1 cellular context compared by ENCODE assay signal in the genomic region with DNA sequence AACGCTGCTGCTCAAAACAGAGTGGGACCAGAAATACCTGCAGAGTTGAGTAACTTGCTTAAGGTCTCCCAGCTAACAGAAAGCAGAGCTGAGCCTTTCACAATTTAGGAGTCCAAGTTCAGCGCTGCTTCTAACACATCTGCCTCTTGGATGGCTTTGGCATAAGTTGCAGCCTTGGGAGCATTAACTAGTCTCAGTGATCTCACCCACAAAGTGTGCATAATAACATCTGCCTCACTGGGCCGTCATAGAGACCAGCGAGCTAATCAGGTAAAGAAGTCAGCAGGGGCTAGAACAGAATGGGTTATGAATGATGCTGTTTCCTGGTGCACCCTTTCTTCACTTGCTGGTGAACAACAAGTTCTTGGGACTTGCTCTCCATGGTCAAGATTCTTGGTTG.
TF ChIP-seq lines count a peak whose summit lies in the region.

No MANE protein-coding gene starts in this region.

TF ChIP-seq in IMR-90, 13 proteins besides CTCF, POLR2A, EP300 and RAD21 (continued from another document):
- TF ChIP-seq, protein P1, sequence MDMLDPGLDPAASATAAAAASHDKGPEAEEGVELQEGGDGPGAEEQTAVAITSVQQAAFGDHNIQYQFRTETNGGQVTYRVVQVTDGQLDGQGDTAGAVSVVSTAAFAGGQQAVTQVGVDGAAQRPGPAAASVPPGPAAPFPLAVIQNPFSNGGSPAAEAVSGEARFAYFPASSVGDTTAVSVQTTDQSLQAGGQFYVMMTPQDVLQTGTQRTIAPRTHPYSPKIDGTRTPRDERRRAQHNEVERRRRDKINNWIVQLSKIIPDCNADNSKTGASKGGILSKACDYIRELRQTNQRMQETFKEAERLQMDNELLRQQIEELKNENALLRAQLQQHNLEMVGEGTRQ (IDR thresholded peaks at IDR 0.05; ENCODE audit: low read depth, low read length), result no peak
- TF ChIP-seq MAFK (IDR thresholded peaks at IDR 0.05; ENCODE audit: low read depth, low read length), result no peak
- no peak for TF ChIP-seq MAZ (IDR thresholded peaks at IDR 0.05; ENCODE audit: borderline replicate concordance, low read depth, low read length)
- no peak for TF ChIP-seq NFE2L2 (IDR thresholded peaks at IDR 0.05; ENCODE audit: low read depth, low read length)
- no peak for TF ChIP-seq CEBPB (IDR thresholded peaks at IDR 0.05; ENCODE audit: low read depth, low read length)
- no peak for TF ChIP-seq RCOR1 (IDR thresholded peaks at IDR 0.05; ENCODE audit: insufficient replicate concordance, low read length)
- TF ChIP-seq FOS (IDR thresholded peaks at IDR 0.05; ENCODE audit: low read depth, low read length), result no peak
- TF ChIP-seq MXI1 (IDR thresholded peaks at IDR 0.05; ENCODE audit: borderline replicate concordance, low read depth, low read length), result no peak
TF ChIP-seq in IMR-90: peak in this region for 0.
